In genomic region chr3:151553873-151554272, GRCh38 we compare ENCODE assay signal across 2 cellular contexts.
TF ChIP-seq lines count a peak whose summit lies in the region.

No MANE protein-coding gene starts in this region.

TF ChIP-seq in HepG2, 621 proteins besides CTCF, POLR2A, EP300 and RAD21 (continued from another document):
- no peak for TF ChIP-seq ARID3A (IDR thresholded peaks at IDR 0.05; ENCODE audit: low read depth, low read length)
- TF ChIP-seq CREB1 (IDR thresholded peaks at IDR 0.05) = no peak
- no peak for TF ChIP-seq CREB1 (CRISPR knock-in tag; IDR thresholded peaks at IDR 0.05)
- TF ChIP-seq RNF2 (conservative IDR thresholded peaks at IDR 0.05; ENCODE audit: low read depth) = no peak
- peak; percentile 45 for TF ChIP-seq CEBPB (IDR thresholded peaks at IDR 0.05; ENCODE audit: borderline replicate concordance, low read depth, low read length)
- TF ChIP-seq ZNF414 (CRISPR knock-in tag; IDR thresholded peaks at IDR 0.05) = no peak
- TF ChIP-seq THAP9 (CRISPR knock-in tag; IDR thresholded peaks at IDR 0.05; ENCODE audit: borderline replicate concordance) = no peak
- no peak for TF ChIP-seq ZIK1 (CRISPR knock-in tag; IDR thresholded peaks at IDR 0.05; ENCODE audit: borderline replicate concordance, low read depth)
TF ChIP-seq in HepG2: peak in this region for 1.

TF ChIP-seq in GM23338, 12 proteins besides CTCF, POLR2A, EP300 and RAD21 (continued from another document):
- TF ChIP-seq ZNF462 (CRISPR knock-in tag; IDR thresholded peaks at IDR 0.05) (no peak), CREB1 (CRISPR knock-in tag; IDR thresholded peaks at IDR 0.05; ENCODE audit: low read depth) (no peak), REST (IDR thresholded peaks at IDR 0.05; ENCODE audit: unreplicated experiment) (no peak)
